11 cellular contexts compared by ENCODE assay signal in the genomic region with DNA sequence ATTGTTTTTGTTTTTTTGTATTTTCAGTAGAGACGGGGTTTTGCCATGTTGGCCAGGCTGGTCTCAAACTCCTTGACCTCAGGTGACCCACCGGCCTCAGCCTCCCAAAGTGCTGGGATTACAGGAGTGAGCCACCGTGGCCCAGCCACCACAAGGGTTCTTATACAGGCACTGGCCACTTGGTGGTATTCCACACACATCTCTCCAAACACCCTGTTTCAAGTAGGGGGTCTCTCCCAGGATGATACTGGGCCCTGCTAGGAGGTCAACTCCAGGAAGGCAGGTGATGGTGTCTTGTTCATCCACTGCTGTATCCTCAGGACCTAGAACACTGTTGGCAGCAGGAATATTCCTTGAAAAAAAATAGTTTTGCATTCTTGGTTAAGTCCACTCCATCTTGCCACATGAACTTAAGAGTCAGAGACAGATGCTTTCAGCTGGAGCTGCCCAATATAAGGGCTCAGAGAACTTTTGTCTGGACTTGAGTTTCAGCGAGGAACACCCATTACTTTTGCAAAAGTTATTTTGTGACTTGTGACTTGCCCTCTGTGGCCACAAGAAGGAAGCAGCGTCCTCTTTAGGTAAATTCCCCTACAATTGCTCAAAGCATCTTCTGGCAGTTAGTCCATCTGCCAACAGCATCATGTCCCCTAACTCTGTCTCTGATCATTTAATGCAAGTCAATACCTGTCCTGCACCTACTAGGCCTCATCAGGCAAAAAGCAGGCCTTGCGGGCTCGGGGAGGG. TPM values are rescaled to one million over a fixed set of nuclear protein-coding genes. Genes with fewer than 3 reads are reported as not detected.
DNase-seq lines count a peak whose midpoint lies in the region; ATAC-seq and TF ChIP-seq lines count a peak whose summit lies in the region.
"Had no signal": no experiment of that assay in that cellular context is flagged by ENCODE, and none has a peak within 500 bp of the region (broad histone marks: within the 10 kb centered on the region; RNA-seq: fewer than 3 reads in every experiment).

No MANE protein-coding gene starts in this region.

- POLR2A ChIA-PET in HEK293 (lab: Yijun Ruan, JAX): no interaction called here
- POLR2A ChIA-PET in WTC11 (lab: Charles Lee): interaction anchor here (0.6 kb wide), 1 partner anchor 611 kb away, joined by 4 read pairs; no protein-coding TSS in a partner anchor

- H3K27ac ChIP-seq in HEK293 (ENCODE audit: extremely low read depth, low read depth, low read length): no peak overlapping the region
- H3K27ac ChIP-seq: neutrophil had no signal

- peak overlapping the region; percentile 26; the same call in 1 of the 2 replicates for H3K27ac Mint-ChIP-seq in WTC11

- H3K36me3 ChIP-seq in HEK293 (ENCODE audit: control insufficient read depth in 2 of 2, insufficient read depth in 1 of 2, low read length in 2 of 2): no peaks in the 10 kb centered on the region
- H3K36me3 ChIP-seq in mucosa of stomach (ENCODE audit: control insufficient read depth, insufficient read depth, low read length): no peaks in the 10 kb centered on the region
- H3K36me3 ChIP-seq: neutrophil had no signal

- peaks cover 8% of the 10 kb centered on the region for H3K4me1 Mint-ChIP-seq in WTC11

- H3K27me3 ChIP-seq in mucosa of stomach (ENCODE audit: control insufficient read depth, insufficient read depth, low read length): no peaks in the 10 kb centered on the region
- H3K27me3 ChIP-seq: neutrophil had no signal

- H3K9ac ChIP-seq in mucosa of stomach (ENCODE audit: low read length): peak overlapping the region; percentile 44

- no peaks in the 10 kb centered on the region for H3K9me3 Mint-ChIP-seq in WTC11

- peak; percentile 42 for DNase-seq in AG10803 (ENCODE audit: low read depth)
- no peak for DNase-seq in WTC11 (ENCODE audit: low spot score)
- no peak for DNase-seq in erythroblast (lab: John Stamatoyannopoulos, UW)
- no peak for DNase-seq in activated naive CD4-positive, alpha-beta T cell treated with anti-CD3 and anti-CD28 coated beads, Interleukin-2, amount 50 U/mL, for 16 hours
- DNase-seq: activated effector memory CD4-positive, alpha-beta T cell treated with anti-CD3 and anti-CD28 coated beads, Interleukin-2, amount 50 U/mL, for 16 hours; stimulated activated CD8-positive, alpha-beta memory T cell treated with anti-CD3 and anti-CD28 coated beads, Interleukin-4, amount 100 ng/mL, for 48 hours had no signal

- CTCF ChIA-PET in HEK293 (lab: Yijun Ruan, JAX) (interaction anchor here (0.9 kb wide), 1 partner anchor 120 kb away, joined by 4 read pairs; no protein-coding TSS in a partner anchor), WTC11 (lab: Charles Lee) (interaction anchor here (1.2 to 1.9 kb wide), 2 partner anchors 10 to 101 kb away, joined by 3 to 9 read pairs; no protein-coding TSS in a partner anchor)

- H3K4me1 ChIP-seq in HEK293 (ENCODE audit: control insufficient read depth, insufficient read depth, low read length) (no peaks in the 10 kb centered on the region), mucosa of stomach (ENCODE audit: control insufficient read depth, insufficient read depth, low read length) (peaks cover 23% of the 10 kb centered on the region)

- no peak for TF ChIP-seq POLR2A in erythroblast (IDR thresholded peaks at IDR 0.05; ENCODE audit: low read length)

- no peak overlapping the region for H3K4me3 Mint-ChIP-seq in WTC11

- H3K9me3 ChIP-seq in HEK293 (ENCODE audit: control insufficient read depth, insufficient read depth, low read depth, low read length) (no peaks in the 10 kb centered on the region), mucosa of stomach (ENCODE audit: control insufficient read depth, low read length) (no peaks in the 10 kb centered on the region)
- H3K9me3 ChIP-seq: neutrophil had no signal

- ATAC-seq in WTC11: no peak
- ATAC-seq in GM21528 (IDR thresholded peaks at IDR 0.05; ENCODE audit: low FRiP score, unreplicated experiment): no peak
- ATAC-seq in GM18511 (IDR thresholded peaks at IDR 0.05; ENCODE audit: unreplicated experiment): no peak

- no peaks in the 10 kb centered on the region for H3K27me3 Mint-ChIP-seq in WTC11 (ENCODE audit: low read depth)

- TF ChIP-seq CTCF in AG10803 (conservative IDR thresholded peaks at IDR 0.05; ENCODE audit: low read length) (peak; percentile 32), HEK293 (tag by site-specific recombination; IDR thresholded peaks at IDR 0.05) (0 out of 2 replicates have a peak, but pooled peaks have one; percentile 29), WTC11 (IDR thresholded peaks at IDR 0.05) (no peak)

- H3K36me3 Mint-ChIP-seq in WTC11: no peaks in the 10 kb centered on the region

- H3K4me3 ChIP-seq in AG10803 (ENCODE audit: low read length) (no peak overlapping the region), HEK293 (ENCODE audit: low read depth, low read length) (no peak overlapping the region), mucosa of stomach (ENCODE audit: low read length) (no peak overlapping the region)

TF ChIP-seq in HEK293, 187 proteins besides CTCF, POLR2A, EP300 and RAD21:
- TF ChIP-seq, protein P1, sequence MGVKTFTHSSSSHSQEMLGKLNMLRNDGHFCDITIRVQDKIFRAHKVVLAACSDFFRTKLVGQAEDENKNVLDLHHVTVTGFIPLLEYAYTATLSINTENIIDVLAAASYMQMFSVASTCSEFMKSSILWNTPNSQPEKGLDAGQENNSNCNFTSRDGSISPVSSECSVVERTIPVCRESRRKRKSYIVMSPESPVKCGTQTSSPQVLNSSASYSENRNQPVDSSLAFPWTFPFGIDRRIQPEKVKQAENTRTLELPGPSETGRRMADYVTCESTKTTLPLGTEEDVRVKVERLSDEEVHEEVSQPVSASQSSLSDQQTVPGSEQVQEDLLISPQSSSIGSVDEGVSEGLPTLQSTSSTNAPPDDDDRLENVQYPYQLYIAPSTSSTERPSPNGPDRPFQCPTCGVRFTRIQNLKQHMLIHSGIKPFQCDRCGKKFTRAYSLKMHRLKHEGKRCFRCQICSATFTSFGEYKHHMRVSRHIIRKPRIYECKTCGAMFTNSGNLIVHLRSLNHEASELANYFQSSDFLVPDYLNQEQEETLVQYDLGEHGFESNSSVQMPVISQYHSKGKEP (tag by site-specific recombination; IDR thresholded peaks at IDR 0.05): no peak
- TF ChIP-seq REPIN1 (tag by site-specific recombination; IDR thresholded peaks at IDR 0.05; ENCODE audit: low read depth) (no peak), GLIS1 (tag by site-specific recombination; IDR thresholded peaks at IDR 0.05) (peak; percentile 25; the same call in 1 of the 2 replicates), ZNF610 (tag by site-specific recombination; IDR thresholded peaks at IDR 0.05; ENCODE audit: borderline replicate concordance) (no peak), ZNF623 (tag by site-specific recombination; IDR thresholded peaks at IDR 0.05) (no peak), ZBTB17 (tag by site-specific recombination; IDR thresholded peaks at IDR 0.05) (no peak)
- TF ChIP-seq, protein P2, sequence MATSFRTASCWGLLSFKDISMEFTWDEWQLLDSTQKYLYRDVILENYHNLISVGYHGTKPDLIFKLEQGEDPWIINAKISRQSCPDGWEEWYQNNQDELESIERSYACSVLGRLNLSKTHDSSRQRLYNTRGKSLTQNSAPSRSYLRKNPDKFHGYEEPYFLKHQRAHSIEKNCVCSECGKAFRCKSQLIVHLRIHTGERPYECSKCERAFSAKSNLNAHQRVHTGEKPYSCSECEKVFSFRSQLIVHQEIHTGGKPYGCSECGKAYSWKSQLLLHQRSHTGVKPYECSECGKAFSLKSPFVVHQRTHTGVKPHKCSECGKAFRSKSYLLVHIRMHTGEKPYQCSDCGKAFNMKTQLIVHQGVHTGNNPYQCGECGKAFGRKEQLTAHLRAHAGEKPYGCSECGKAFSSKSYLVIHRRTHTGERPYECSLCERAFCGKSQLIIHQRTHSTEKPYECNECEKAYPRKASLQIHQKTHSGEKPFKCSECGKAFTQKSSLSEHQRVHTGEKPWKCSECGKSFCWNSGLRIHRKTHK (tag by site-specific recombination; IDR thresholded peaks at IDR 0.05): no peak

TF ChIP-seq in WTC11, 78 proteins besides CTCF, POLR2A, EP300 and RAD21 (continues in another document):
- no peak for TF ChIP-seq ZNF396 (CRISPR knock-in tag; IDR thresholded peaks at IDR 0.05; ENCODE audit: borderline replicate concordance)
- TF ChIP-seq, protein P3, sequence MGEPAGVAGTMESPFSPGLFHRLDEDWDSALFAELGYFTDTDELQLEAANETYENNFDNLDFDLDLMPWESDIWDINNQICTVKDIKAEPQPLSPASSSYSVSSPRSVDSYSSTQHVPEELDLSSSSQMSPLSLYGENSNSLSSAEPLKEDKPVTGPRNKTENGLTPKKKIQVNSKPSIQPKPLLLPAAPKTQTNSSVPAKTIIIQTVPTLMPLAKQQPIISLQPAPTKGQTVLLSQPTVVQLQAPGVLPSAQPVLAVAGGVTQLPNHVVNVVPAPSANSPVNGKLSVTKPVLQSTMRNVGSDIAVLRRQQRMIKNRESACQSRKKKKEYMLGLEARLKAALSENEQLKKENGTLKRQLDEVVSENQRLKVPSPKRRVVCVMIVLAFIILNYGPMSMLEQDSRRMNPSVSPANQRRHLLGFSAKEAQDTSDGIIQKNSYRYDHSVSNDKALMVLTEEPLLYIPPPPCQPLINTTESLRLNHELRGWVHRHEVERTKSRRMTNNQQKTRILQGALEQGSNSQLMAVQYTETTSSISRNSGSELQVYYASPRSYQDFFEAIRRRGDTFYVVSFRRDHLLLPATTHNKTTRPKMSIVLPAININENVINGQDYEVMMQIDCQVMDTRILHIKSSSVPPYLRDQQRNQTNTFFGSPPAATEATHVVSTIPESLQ (CRISPR knock-in tag; IDR thresholded peaks at IDR 0.05): no peak
- TF ChIP-seq, protein P4, sequence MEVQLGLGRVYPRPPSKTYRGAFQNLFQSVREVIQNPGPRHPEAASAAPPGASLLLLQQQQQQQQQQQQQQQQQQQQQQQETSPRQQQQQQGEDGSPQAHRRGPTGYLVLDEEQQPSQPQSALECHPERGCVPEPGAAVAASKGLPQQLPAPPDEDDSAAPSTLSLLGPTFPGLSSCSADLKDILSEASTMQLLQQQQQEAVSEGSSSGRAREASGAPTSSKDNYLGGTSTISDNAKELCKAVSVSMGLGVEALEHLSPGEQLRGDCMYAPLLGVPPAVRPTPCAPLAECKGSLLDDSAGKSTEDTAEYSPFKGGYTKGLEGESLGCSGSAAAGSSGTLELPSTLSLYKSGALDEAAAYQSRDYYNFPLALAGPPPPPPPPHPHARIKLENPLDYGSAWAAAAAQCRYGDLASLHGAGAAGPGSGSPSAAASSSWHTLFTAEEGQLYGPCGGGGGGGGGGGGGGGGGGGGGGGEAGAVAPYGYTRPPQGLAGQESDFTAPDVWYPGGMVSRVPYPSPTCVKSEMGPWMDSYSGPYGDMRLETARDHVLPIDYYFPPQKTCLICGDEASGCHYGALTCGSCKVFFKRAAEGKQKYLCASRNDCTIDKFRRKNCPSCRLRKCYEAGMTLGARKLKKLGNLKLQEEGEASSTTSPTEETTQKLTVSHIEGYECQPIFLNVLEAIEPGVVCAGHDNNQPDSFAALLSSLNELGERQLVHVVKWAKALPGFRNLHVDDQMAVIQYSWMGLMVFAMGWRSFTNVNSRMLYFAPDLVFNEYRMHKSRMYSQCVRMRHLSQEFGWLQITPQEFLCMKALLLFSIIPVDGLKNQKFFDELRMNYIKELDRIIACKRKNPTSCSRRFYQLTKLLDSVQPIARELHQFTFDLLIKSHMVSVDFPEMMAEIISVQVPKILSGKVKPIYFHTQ (CRISPR knock-in tag; IDR thresholded peaks at IDR 0.05): no peak

RNA-seq across cellular contexts. Expression of a gene that starts 7.4 kb away (rescaled TPM):
- total RNA-seq in WTC11 (2021): 23.8 to 27.7 TPM (median 26.7 TPM) in 3 replicates

RNA-seq across cellular contexts. Expression of a gene that starts 36.4 kb away (rescaled TPM):
- total RNA-seq in WTC11 (2021): 0.09 to 0.18 TPM (median 0.13 TPM) in 3 replicates
